9 cellular contexts compared by ENCODE assay signal in the genomic region with DNA sequence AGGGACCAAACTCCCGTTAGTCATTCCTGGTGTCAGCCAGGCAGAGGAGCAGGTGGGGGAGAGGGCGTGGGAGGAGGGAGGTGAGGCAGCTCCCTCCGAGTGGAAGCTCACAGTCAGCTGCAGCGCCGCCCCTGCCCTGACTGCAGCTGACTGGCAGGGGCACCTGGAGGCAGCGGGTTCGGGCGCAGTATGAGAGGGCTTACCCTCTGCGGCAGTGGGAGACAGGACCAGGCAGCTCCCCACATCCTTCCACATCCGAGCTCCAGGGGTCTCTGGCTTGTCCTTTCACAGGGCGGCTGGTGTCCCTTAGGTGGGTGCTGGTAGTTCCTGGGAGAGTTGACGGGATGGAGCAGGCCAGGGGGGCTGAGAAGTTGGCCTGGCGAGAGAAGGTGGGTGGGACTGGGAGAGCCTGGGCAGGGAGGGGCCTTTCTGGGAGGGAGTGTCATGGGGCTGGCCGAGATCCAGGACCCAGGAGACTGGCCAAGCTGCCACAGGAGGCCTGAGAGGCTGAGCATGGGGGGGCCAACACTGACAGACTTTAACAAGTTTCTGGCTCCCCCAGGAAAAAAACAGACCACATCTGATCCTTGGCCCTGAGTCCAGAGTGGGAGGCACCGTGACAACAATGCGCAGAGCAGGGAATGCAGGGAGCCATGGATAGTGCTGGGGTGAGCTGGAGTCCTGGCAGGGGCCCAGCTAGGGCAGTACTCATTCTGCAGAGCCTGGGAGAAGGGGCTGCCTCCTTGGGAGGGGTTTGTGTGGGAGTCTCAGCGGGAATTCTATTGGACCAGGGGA. TPM values are rescaled to one million over a fixed set of nuclear protein-coding genes. Genes with fewer than 3 reads are reported as not detected.
A peak's percentile ranks its signal among the peaks of the same experiment; 100 is the strongest.
DNase-seq lines count a peak whose midpoint lies in the region; ATAC-seq lines count a peak whose summit lies in the region.
"Had no signal": no experiment of that assay in that cellular context is flagged by ENCODE, and none has a peak within 500 bp of the region (broad histone marks: within the 10 kb centered on the region; RNA-seq: fewer than 3 reads in every experiment).

No MANE protein-coding gene starts in this region.

- H3K36me3 ChIP-seq in stomach smooth muscle (ENCODE audit: control insufficient read depth in 2 of 2, insufficient read depth in 2 of 2, low read length in 2 of 2) = no peaks in the 10 kb centered on the region

- H3K4me3 Mint-ChIP-seq in activated CD4-positive, alpha-beta T cell treated with anti-CD3 and anti-CD28 coated beads, Interleukin-2, amount 10 ng/mL, durations not matched to agents 24 days and 14 days = peak overlapping the region; percentile 41

- H3K27ac ChIP-seq in stomach smooth muscle (ENCODE audit: low read length) = peak overlapping the region; percentile 24

- H3K4me3 ChIP-seq in stomach smooth muscle (ENCODE audit: low read length in 2 of 2) = no peak overlapping the region

- peaks cover 69% of the 10 kb centered on the region for H3K4me1 Mint-ChIP-seq in activated CD4-positive, alpha-beta T cell treated with anti-CD3 and anti-CD28 coated beads, Interleukin-2, amount 10 ng/mL, durations not matched to agents 24 days and 14 days

- H3K4me1 ChIP-seq in stomach smooth muscle (ENCODE audit: control insufficient read depth, insufficient read depth, low read length) = peaks cover 62% of the 10 kb centered on the region

- H3K9me3 ChIP-seq in stomach smooth muscle (ENCODE audit: control insufficient read depth in 2 of 2, low read length in 2 of 2) = no peaks in the 10 kb centered on the region

- intact Hi-C loops in activated CD4-positive, alpha-beta T cell treated with anti-CD3 and anti-CD28 coated beads, Interleukin-2, amount 10 ng/mL, durations not matched to agents 24 days and 14 days (cut with micrococcal nuclease) = no loop called here

- no peaks in the 10 kb centered on the region for H3K9me3 Mint-ChIP-seq in activated CD4-positive, alpha-beta T cell treated with anti-CD3 and anti-CD28 coated beads, Interleukin-2, amount 10 ng/mL, durations not matched to agents 24 days and 14 days

- no peak for ATAC-seq in GM19035 (IDR thresholded peaks at IDR 0.05; ENCODE audit: unreplicated experiment)
- ATAC-seq: Panc1 had no signal

- H3K27me3 Mint-ChIP-seq in activated CD4-positive, alpha-beta T cell treated with anti-CD3 and anti-CD28 coated beads, Interleukin-2, amount 10 ng/mL, durations not matched to agents 24 days and 14 days = peaks cover 2% of the 10 kb centered on the region

- H3K36me3 Mint-ChIP-seq in activated CD4-positive, alpha-beta T cell treated with anti-CD3 and anti-CD28 coated beads, Interleukin-2, amount 10 ng/mL, durations not matched to agents 24 days and 14 days (ENCODE audit: low read depth) = peaks cover 19% of the 10 kb centered on the region

- H3K27ac Mint-ChIP-seq in activated CD4-positive, alpha-beta T cell treated with anti-CD3 and anti-CD28 coated beads, Interleukin-2, amount 10 ng/mL, durations not matched to agents 24 days and 14 days = peak overlapping the region; percentile 86

- DNase-seq in activated CD4-positive, alpha-beta T cell treated with anti-CD3 and anti-CD28 coated beads, Interleukin-2, amount 10 ng/mL, durations not matched to agents 24 days and 14 days = no peak
- no peak for DNase-seq in activated CD4-positive, alpha-beta T cell treated with anti-CD3 and anti-CD28 coated beads for 1 hour
- DNase-seq in amniotic epithelial cell (ENCODE audit: low read depth) (peak; percentile 60), kidney tubule cell (ENCODE audit: low spot score) (peak; percentile 62), occipital lobe (lab: John Stamatoyannopoulos, UW) (no peak), SKM-1 (lab: John Stamatoyannopoulos, UW; ENCODE audit: unreplicated experiment) (no peak)

- H3K27me3 ChIP-seq in stomach smooth muscle (ENCODE audit: control insufficient read depth in 1 of 2, insufficient read depth in 2 of 2, low read length in 2 of 2) = no peaks in the 10 kb centered on the region

- H3K9ac ChIP-seq in stomach smooth muscle (ENCODE audit: low read length in 2 of 2) = no peak overlapping the region

RNA-seq across cellular contexts. Expression of a gene that starts 4.9 kb away (rescaled TPM):
- 34.9 and 36.2 TPM in 2 replicates for total RNA-seq in activated CD4-positive, alpha-beta T cell treated with anti-CD3 and anti-CD28 coated beads, Interleukin-2, amount 10 ng/mL, durations not matched to agents 24 days and 14 days
- total RNA-seq in occipital lobe = 8.0 TPM

Comparison
In these comparisons a context has a peak if more than half of its experiments do, and no peak if none do; other contexts are left out.
1. DNase-seq: peak in amniotic epithelial cell (single experiment) and kidney tubule cell (single experiment); none in activated CD4-positive, alpha-beta T cell treated with anti-CD3 and anti-CD28 coated beads, Interleukin-2, amount 10 ng/mL, durations not matched to agents 24 days and 14 days (single experiment), activated CD4-positive, alpha-beta T cell treated with anti-CD3 and anti-CD28 coated beads for 1 hour (single experiment), occipital lobe (single experiment) and SKM-1 (single experiment).